In the genomic region with DNA sequence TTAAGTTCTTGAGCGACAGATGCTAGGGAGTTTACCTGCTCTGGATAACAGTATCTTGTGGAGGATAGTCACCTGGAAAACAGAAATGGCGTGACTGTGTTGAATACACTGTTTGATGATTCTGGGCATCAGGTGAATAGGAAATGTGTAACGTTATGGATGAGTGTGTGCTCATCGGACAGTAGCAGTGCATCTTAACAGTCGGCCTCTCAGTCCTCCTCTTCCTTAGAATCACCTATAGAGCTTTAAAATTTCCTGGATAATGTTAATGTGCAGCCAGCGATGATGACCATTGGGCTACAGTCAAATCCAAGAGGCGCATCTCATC, we compare ENCODE assay signal across 9 cellular contexts.
DNase-seq lines count a peak whose midpoint lies in the region; ATAC-seq, FAIRE-seq and TF ChIP-seq lines count a peak whose summit lies in the region.
"Had no signal": no experiment of that assay in that cellular context is flagged by ENCODE, and none has a peak within 500 bp of the region (broad histone marks: within the 10 kb centered on the region; RNA-seq: fewer than 3 reads in every experiment).

No MANE protein-coding gene starts in this region.

- H3K9me3 ChIP-seq in OCI-LY3 (ENCODE audit: insufficient read depth, low read length) (no peaks in the 10 kb centered on the region), endocrine pancreas (ENCODE audit: control insufficient read depth, low read length) (no peaks in the 10 kb centered on the region), pancreas (no peaks in the 10 kb centered on the region)

- no peak for FAIRE-seq in pancreas (lab: Jason Lieb, UNC)
- FAIRE-seq: TTC549 had no signal

- H3K27me3 ChIP-seq in OCI-LY3 (ENCODE audit: low read depth, low read length) (no peaks in the 10 kb centered on the region), endocrine pancreas (ENCODE audit: control insufficient read depth, insufficient read depth, low read length) (no peaks in the 10 kb centered on the region), pancreas (no peaks in the 10 kb centered on the region)

- peak overlapping the region; percentile 93; the same call in 1 of the 2 replicates for H2AFZ ChIP-seq in OCI-LY3 (ENCODE audit: low read depth, low read length)

- DNase-seq in pancreas (no peak), KG1 (lab: John Stamatoyannopoulos, UW) (no peak), amygdala (lab: John Stamatoyannopoulos, UW) (no peak)

- H3K27ac ChIP-seq in OCI-LY3 (ENCODE audit: low read length) (peak overlapping the region; percentile 71), pancreas (no peak overlapping the region)

- H3K4me1 ChIP-seq in OCI-LY3 (ENCODE audit: low read length), result peaks cover 3% of the 10 kb centered on the region; the same call in 1 of the 2 replicates
- no peaks in the 10 kb centered on the region for H3K4me1 ChIP-seq in endocrine pancreas (ENCODE audit: control insufficient read depth, insufficient read depth, low read length)
- H3K4me1 ChIP-seq in pancreas, result no peaks in the 10 kb centered on the region

- peak overlapping the region; percentile 74 for H3K4me2 ChIP-seq in OCI-LY3 (ENCODE audit: low read length)

- TF ChIP-seq CTCF in OCI-LY3 (IDR thresholded peaks at IDR 0.05; ENCODE audit: low read depth, low read length), result 0 out of 2 replicates have a peak, but pooled peaks have one; percentile 2
- no peak for TF ChIP-seq CTCF in pancreas (IDR thresholded peaks at IDR 0.05)

- H3K79me2 ChIP-seq in OCI-LY3 (ENCODE audit: low read length), result no peaks in the 10 kb centered on the region

- peak overlapping the region; percentile 81 for H3K9ac ChIP-seq in OCI-LY3 (ENCODE audit: low read length)
- H3K9ac ChIP-seq in endocrine pancreas (ENCODE audit: control insufficient read depth, insufficient read depth, low read length), result no peak overlapping the region

- H4K20me1 ChIP-seq in OCI-LY3 (ENCODE audit: insufficient read depth, low read length), result no peaks in the 10 kb centered on the region

- H3K36me3 ChIP-seq in OCI-LY3 (replicated peaks; ENCODE audit: low read depth, low read length) (no peaks in the 10 kb centered on the region), endocrine pancreas (ENCODE audit: control insufficient read depth, insufficient read depth, low read length) (no peaks in the 10 kb centered on the region), pancreas (no peaks in the 10 kb centered on the region)

- ATAC-seq in GM21423 (IDR thresholded peaks at IDR 0.05; ENCODE audit: unreplicated experiment), result peak; percentile 15
- ATAC-seq in pancreas, result peak in 1 of 4 donors; percentile 23
- ATAC-seq in GM18502 (IDR thresholded peaks at IDR 0.05; ENCODE audit: poor library complexity, unreplicated experiment), result no peak
- ATAC-seq in HG02610 (IDR thresholded peaks at IDR 0.05; ENCODE audit: unreplicated experiment), result no peak

- H3K4me3 ChIP-seq in OCI-LY3 (ENCODE audit: low read length) (peak overlapping the region; percentile 95), endocrine pancreas (ENCODE audit: control insufficient read depth, insufficient read depth, low read length) (peak overlapping the region; percentile 69), pancreas (peak overlapping the region; percentile 21 to 57 (median 44))

- intact Hi-C loops in pancreas (cut with DNase I), result no loop called here

- WGBS in pancreas, 2 donors, result 35 to 36% methylated on average over 7 of the region's 7 CpGs

Comparison
In these comparisons a context has a peak if more than half of its experiments do, and no peak if none do; other contexts are left out.
1. H3K4me3 ChIP-seq: peak in every context shown above with its lines; median percentile 95 in OCI-LY3; 69 in endocrine pancreas; 44 in pancreas.